ENCODE assay signal across 32 cellular contexts in the genomic region with DNA sequence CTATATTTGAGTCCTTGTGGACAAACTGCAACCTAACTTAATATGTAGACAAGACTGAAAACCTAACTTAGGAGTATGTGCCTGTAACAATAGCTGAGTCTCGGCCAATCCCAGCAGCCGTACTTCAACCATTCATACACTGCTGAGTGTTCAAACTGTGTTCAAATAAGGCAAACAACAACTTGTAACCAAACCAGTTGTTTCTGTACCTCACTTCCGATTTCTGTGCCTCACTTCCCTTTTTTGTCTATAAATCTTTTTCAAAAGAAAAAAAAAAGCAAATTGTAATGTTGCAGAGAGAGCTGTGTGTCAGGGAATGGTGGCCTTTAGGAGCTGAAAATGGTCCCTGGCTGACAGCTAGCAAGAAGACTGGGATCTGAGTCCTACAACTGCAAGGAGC. TPM values are rescaled to one million over a fixed set of nuclear protein-coding genes. Genes with fewer than 3 reads are reported as not detected.
A peak's percentile ranks its signal among the peaks of the same experiment; 100 is the strongest.
DNase-seq lines count a peak whose midpoint lies in the region; ATAC-seq, FAIRE-seq and TF ChIP-seq lines count a peak whose summit lies in the region.
"Had no signal": no experiment of that assay in that cellular context is flagged by ENCODE, and none has a peak within 500 bp of the region (broad histone marks: within the 10 kb centered on the region; RNA-seq: fewer than 3 reads in every experiment).

No MANE protein-coding gene starts in this region.

- POLR2A ChIA-PET in GM12878 (lab: Charles Lee), result interaction anchor here (0.6 kb wide), 1 partner anchor 394 kb away, joined by 3 read pairs; no protein-coding TSS in a partner anchor

- BruUV-seq in GM12878 (replicated peaks; lab: Mats Ljungman, UMichigan), result no TSS peak

- 0 out of 2 replicates have a peak overlapping the region, but pooled peaks have one; percentile 16 for H3K27ac ChIP-seq in HL-60 (replicated peaks)
- no peak overlapping the region for H3K27ac ChIP-seq in GM12878 (ENCODE audit: control insufficient read depth, insufficient read depth)
- H3K27ac ChIP-seq: A549, cardiac muscle cell, esophagus squamous epithelium, hepatocyte, KMS-11 had no signal

- H3K36me3 ChIP-seq in GM06990 (ENCODE audit: control insufficient read depth, insufficient read depth, low read length) (no peaks in the 10 kb centered on the region), GM12878 (ENCODE audit: control insufficient read depth in 2 of 2, insufficient read depth in 2 of 2, low read length in 1 of 2) (no peaks in the 10 kb centered on the region)
- H3K36me3 ChIP-seq: BE2C, cardiac muscle cell, esophagus squamous epithelium had no signal

- no peak for TF ChIP-seq EP300 in GM12878 (IDR thresholded peaks at IDR 0.05; ENCODE audit: borderline replicate concordance in 1 of 2, control insufficient read depth in 1 of 2, low read depth in 2 of 2, low read length in 2 of 2)

- no peaks in the 10 kb centered on the region; the same call in 1 of the 3 replicates for H3K9me3 ChIP-seq in GM12878 (replicated peaks; ENCODE audit: control insufficient read depth, insufficient read depth, low read length)
- H3K9me3 ChIP-seq: A549, BE2C had no signal

- no peaks in the 10 kb centered on the region for H4K20me1 ChIP-seq in GM12878 (ENCODE audit: control insufficient read depth, insufficient read depth)

- TF ChIP-seq CTCF in GM06990 (IDR thresholded peaks at IDR 0.05; ENCODE audit: insufficient read depth, low read length, poor library complexity, severe bottlenecking) (no peak), HL-60 (IDR thresholded peaks at IDR 0.05; ENCODE audit: insufficient read depth, low read length) (no peak), GM12878 (IDR thresholded peaks at IDR 0.05 in 2 of 3, conservative IDR thresholded peaks at IDR 0.05 in 1 of 3; ENCODE audit: control insufficient read depth in 2 of 3, extremely low read depth in 1 of 3, insufficient read depth in 1 of 3, low read depth in 3 of 3, low read length in 3 of 3) (no peak)

- in situ Hi-C loops in GM12878 (cut with MboI), result no loop called here

- intact Hi-C loops in GM12878 (cut with micrococcal nuclease; ENCODE audit: unreplicated experiment), result no loop called here

- H3K4me3 ChIP-seq in GM06990 (replicated peaks; ENCODE audit: low read depth, low read length), result no peak overlapping the region
- H3K4me3 ChIP-seq in HL-60 (replicated peaks; ENCODE audit: insufficient read depth, low read length), result no peak overlapping the region
- no peak overlapping the region for H3K4me3 ChIP-seq in GM12878
- H3K4me3 ChIP-seq: A549, cardiac muscle cell, esophagus squamous epithelium, hepatocyte, smooth muscle cell had no signal

- no peak for TF ChIP-seq RAD21 in GM12878 (IDR thresholded peaks at IDR 0.05; ENCODE audit: insufficient read depth, low read depth, low read length)

- SMC1A ChIA-PET in GM12878 (lab: Charles Lee; ENCODE audit: uncharacterized antibody, unreplicated experiment), result interaction anchor here (0.7 to 1.5 kb wide), 2 partner anchors 221 to 249 kb away, joined by 3 to 4 read pairs; a partner anchor contains a TSS

- H2AFZ ChIP-seq in GM12878 (ENCODE audit: control insufficient read depth, low read depth, low read length), result peak overlapping the region; percentile 32; the same call in 1 of the 2 replicates
- H2AFZ ChIP-seq: hepatocyte had no signal

- RAD21 ChIA-PET in GM12878 (lab: Charles Lee; ENCODE audit: unreplicated experiment), result no interaction called here

- H3K27me3 ChIP-seq in GM06990 (replicated peaks; ENCODE audit: control insufficient read depth, insufficient read depth, low read length) (no peaks in the 10 kb centered on the region), HL-60 (ENCODE audit: insufficient read depth, poor library complexity, severe bottlenecking) (no peaks in the 10 kb centered on the region), GM12878 (replicated peaks in 1 of 2; ENCODE audit: control insufficient read depth in 2 of 2, insufficient read depth in 2 of 2, low read length in 1 of 2) (no peaks in the 10 kb centered on the region)
- H3K27me3 ChIP-seq: BE2C, cardiac muscle cell, esophagus squamous epithelium, hepatocyte had no signal

- H3K4me2 ChIP-seq in GM12878 (ENCODE audit: control insufficient read depth, insufficient read depth), result no peak overlapping the region
- H3K4me2 ChIP-seq: A549, hepatocyte, KMS-11, smooth muscle cell had no signal

- peak; percentile 56 for FAIRE-seq in GM12878 (lab: Jason Lieb, UNC)
- FAIRE-seq: A549, frontal cortex had no signal

- TF ChIP-seq POLR2A in GM12878 (IDR thresholded peaks at IDR 0.05; ENCODE audit: low read depth, low read length), result no peak

- H3K79me2 ChIP-seq in GM12878 (ENCODE audit: control insufficient read depth, insufficient read depth, low read length), result no peaks in the 10 kb centered on the region
- H3K79me2 ChIP-seq: hepatocyte had no signal

- CTCF ChIA-PET in GM12878 (lab: Yijun Ruan, JAX), result interaction anchor here (0.7 kb wide), 1 partner anchor 61 kb away, joined by 4 read pairs; no protein-coding TSS in a partner anchor

- 28% methylated on average over 3 of the region's 3 CpGs for WGBS in GM12878 (ENCODE audit: insufficient coverage, insufficient replicate concordance, low lambda C conversion rate, missing lambda C conversion rate)

- peak; percentile 67 for ATAC-seq in GM12878
- ATAC-seq in HG03159 (IDR thresholded peaks at IDR 0.05; ENCODE audit: unreplicated experiment), result no peak
- ATAC-seq: A549; activated naive CD4-positive, alpha-beta T cell treated with anti-CD3 and anti-CD28 coated beads, Interleukin-2, amount 50 U/mL, for 72 hours; WTC11 had no signal

- H3K9ac ChIP-seq in GM12878 (ENCODE audit: control insufficient read depth, insufficient read depth, low read length), result no peak overlapping the region
- H3K9ac ChIP-seq: KMS-11 had no signal

- no peaks in the 10 kb centered on the region for H3K4me1 ChIP-seq in GM12878 (ENCODE audit: control insufficient read depth, insufficient read depth, low read length)
- H3K4me1 ChIP-seq: A549, BE2C, esophagus squamous epithelium had no signal

- DNase-seq in GM06990 (ENCODE audit: extremely low read depth, insufficient read length), result peak; percentile 6
- DNase-seq in HL-60 (ENCODE audit: low read depth in 1 of 2, low spot score in 1 of 2), result peak; percentile 0 to 29
- DNase-seq in NOMO-1 treated with DMSO at 0.1 percent for 48 hours (lab: John Stamatoyannopoulos, UW; ENCODE audit: unreplicated experiment), result peak; percentile 95
- no peak for DNase-seq in GM12878 (ENCODE audit: low read depth, low spot score)
- no peak for DNase-seq in NCI-H1092 (lab: John Stamatoyannopoulos, UW)
- no peak for DNase-seq in activated CD4-positive, alpha-beta T cell treated with anti-CD3 and anti-CD28 coated beads, Interleukin-2, amount 50 U/mL, for 4 hours
- DNase-seq in NCI-H1092 treated with DMSO at 0.1 percent for 48 hours (lab: John Stamatoyannopoulos, UW), result no peak
- DNase-seq: activated CD4-positive, alpha-beta memory T cell treated with anti-CD3 and anti-CD28 coated beads for 36 hours; activated CD8-positive, alpha-beta memory T cell treated with anti-CD3 and anti-CD28 coated beads, Interleukin-2, amount 50 U/mL, for 48 hours; anterior cingulate cortex; BE2C; COR-L47; DMS79; esophagus squamous epithelium; mesendoderm; NCI-H1105 treated with DMSO at 0.1 percent for 48 hours; NCI-H2029 treated with DMSO at 0.1 percent for 48 hours; NCI-H226; NCI-H82; nucleus accumbens; retina; stimulated activated CD4-positive, alpha-beta T cell treated with anti-CD3 and anti-CD28 coated beads, Interleukin-2, amount 100 ng/mL, for 24 hours; T-helper 9 cell had no signal

TF ChIP-seq in GM12878, 131 proteins besides CTCF, POLR2A, EP300 and RAD21 (continues in another document):
- no peak for TF ChIP-seq SIN3A (IDR thresholded peaks at IDR 0.05; ENCODE audit: low read depth, low read length)
- TF ChIP-seq, protein P1, sequence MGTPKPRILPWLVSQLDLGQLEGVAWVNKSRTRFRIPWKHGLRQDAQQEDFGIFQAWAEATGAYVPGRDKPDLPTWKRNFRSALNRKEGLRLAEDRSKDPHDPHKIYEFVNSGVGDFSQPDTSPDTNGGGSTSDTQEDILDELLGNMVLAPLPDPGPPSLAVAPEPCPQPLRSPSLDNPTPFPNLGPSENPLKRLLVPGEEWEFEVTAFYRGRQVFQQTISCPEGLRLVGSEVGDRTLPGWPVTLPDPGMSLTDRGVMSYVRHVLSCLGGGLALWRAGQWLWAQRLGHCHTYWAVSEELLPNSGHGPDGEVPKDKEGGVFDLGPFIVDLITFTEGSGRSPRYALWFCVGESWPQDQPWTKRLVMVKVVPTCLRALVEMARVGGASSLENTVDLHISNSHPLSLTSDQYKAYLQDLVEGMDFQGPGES (IDR thresholded peaks at IDR 0.05), result no peak

RNA-seq across cellular contexts. Expression of a gene that starts 46.0 kb away (rescaled TPM):
- total RNA-seq in GM12878 (2013; cell fraction: nucleolus; rRNA removed), result 30.3 and 32.2 TPM in 2 replicates
- 22.3 and 23.2 TPM in 2 replicates for total RNA-seq in GM12878 (2014; rRNA removed)
- 19.0 and 19.9 TPM in 2 replicates for total RNA-seq in GM12878 (2014; rRNA removed; fragmentation: Illumina TruSeq; extraction: Trizol)
- 23.4 and 24.9 TPM in 2 replicates for total RNA-seq in GM12878 (2021)
- polyA plus RNA-seq in GM12878 (2011; ENCODE audit: low read depth), result 17.1 TPM
- 69.9 and 87.0 TPM in 2 replicates for polyA plus RNA-seq in GM12878 (2011; rRNA removed)
- polyA plus RNA-seq in GM12878 (2011; cell fraction: cytosol; rRNA removed), result 86.0 and 90.5 TPM in 2 replicates
- 81.2 and 118 TPM in 2 replicates for polyA plus RNA-seq in GM12878 (2011; cell fraction: nucleus; rRNA removed)
- polyA plus RNA-seq in GM12878 (2012), result 17.2 and 27.8 TPM in 2 replicates
- 25.4 and 25.9 TPM in 2 replicates for polyA plus RNA-seq in GM12878 (2014; fragmentation: Illumina TruSeq; extraction: Trizol)
- 10 to 100 TPM; 18.4 to 29.5 TPM for polyA plus RNA-seq in GM12878 (2014; fragmentation: Nextera tagmentation; extraction: Ambion mirVana)
- 28.6 and 29.6 TPM in 2 replicates for polyA plus RNA-seq in GM12878 (2014; rRNA removed)
- polyA plus RNA-seq in GM12878 (2016; fragmentation: Nextera tagmentation; extraction: Ambion mirVana), result 10 to 100 TPM; 29.9 to 34.2 TPM
- polyA minus RNA-seq in GM12878 (2011; rRNA and poly(A)+ RNA removed), result 82.6 and 83.7 TPM in 2 replicates
- polyA minus RNA-seq in GM12878 (2011; cell fraction: cytosol; rRNA and poly(A)+ RNA removed), result 14.8 and 16.3 TPM in 2 replicates
- 29.5 and 36.7 TPM in 2 replicates for polyA minus RNA-seq in GM12878 (2011; cell fraction: nucleus; rRNA and poly(A)+ RNA removed)

Comparison
In these comparisons a context has a peak if more than half of its experiments do, and no peak if none do; other contexts are left out.
1. DNase-seq: peak in GM06990 (single experiment), HL-60 (2 of 2) and NOMO-1 treated with DMSO at 0.1 percent for 48 hours (single experiment); none in GM12878 (single experiment), NCI-H1092 (single experiment), activated CD4-positive, alpha-beta T cell treated with anti-CD3 and anti-CD28 coated beads, Interleukin-2, amount 50 U/mL, for 4 hours (0 of 2) and NCI-H1092 treated with DMSO at 0.1 percent for 48 hours (single experiment).